Comparison of ENCODE assay signal across 12 cellular contexts in the genomic region with DNA sequence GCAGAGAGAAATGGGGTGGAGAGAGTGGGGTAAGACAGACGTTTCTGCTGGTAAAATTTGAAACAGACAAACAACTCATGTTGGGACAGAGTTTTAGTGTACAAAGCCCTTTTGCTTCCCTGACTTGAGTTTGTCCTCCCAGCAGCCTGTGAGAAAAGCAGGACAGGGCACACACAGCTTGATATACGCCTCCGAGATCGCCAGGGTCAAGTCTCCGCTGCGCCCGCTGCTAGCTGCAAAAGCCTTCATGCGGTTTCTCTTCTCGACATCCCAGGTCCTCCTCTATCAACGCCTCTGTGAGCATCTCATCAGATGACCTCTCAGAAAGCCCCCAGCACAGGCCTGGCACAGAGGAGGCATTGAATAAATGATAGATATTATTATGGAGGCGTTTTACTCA.
"Had no signal": no experiment of that assay in that cellular context is flagged by ENCODE, and none has a peak within 500 bp of the region (broad histone marks: within the 10 kb centered on the region; RNA-seq: fewer than 3 reads in every experiment).

No MANE protein-coding gene starts in this region.

- H3K27ac ChIP-seq: foreskin keratinocyte, ovary, right atrium auricular region had no signal

- H3K4me1 Mint-ChIP-seq: naive B cell had no signal

- H3K9me3 Mint-ChIP-seq: dendritic cell treated with granulocyte-macrophage colony-stimulating factor and Interleukin-4, amounts not matched to agents 40 ng/mL and 50 ng/mL, for 4 days; neural crest cell; type B pancreatic cell had no signal

- H3K36me3 ChIP-seq: ovary, right atrium auricular region had no signal

- DNase-seq: foreskin keratinocyte; left colon; mesendoderm; naive B cell; ovary; small intestine; stimulated activated CD4-positive, alpha-beta T cell treated with anti-CD3 and anti-CD28 coated beads, Interleukin-12 subunit alpha, Interleukin-12 subunit beta, amount 100 ng/mL, for 4 hours; stimulated activated naive CD4-positive, alpha-beta T cell treated with Interleukin-2 at 50 U/mL for 16 hours had no signal

- H3K27ac Mint-ChIP-seq: dendritic cell treated with granulocyte-macrophage colony-stimulating factor and Interleukin-4, amounts not matched to agents 40 ng/mL and 50 ng/mL, for 4 days; naive B cell; type B pancreatic cell had no signal

- H3K4me1 ChIP-seq: foreskin keratinocyte, right atrium auricular region had no signal

- H3K4me3 Mint-ChIP-seq: dendritic cell treated with granulocyte-macrophage colony-stimulating factor and Interleukin-4, amounts not matched to agents 40 ng/mL and 50 ng/mL, for 4 days; naive B cell; neural crest cell; type B pancreatic cell had no signal

- H3K27me3 ChIP-seq: ovary had no signal

- H3K9me3 ChIP-seq: ovary, right atrium auricular region had no signal

- H3K4me3 ChIP-seq: ovary, right atrium auricular region had no signal

- ATAC-seq: foreskin keratinocyte, left colon had no signal

- H3K36me3 Mint-ChIP-seq: naive B cell, type B pancreatic cell had no signal
